Comparison of ENCODE assay signal across 14 cellular contexts in the genomic region with DNA sequence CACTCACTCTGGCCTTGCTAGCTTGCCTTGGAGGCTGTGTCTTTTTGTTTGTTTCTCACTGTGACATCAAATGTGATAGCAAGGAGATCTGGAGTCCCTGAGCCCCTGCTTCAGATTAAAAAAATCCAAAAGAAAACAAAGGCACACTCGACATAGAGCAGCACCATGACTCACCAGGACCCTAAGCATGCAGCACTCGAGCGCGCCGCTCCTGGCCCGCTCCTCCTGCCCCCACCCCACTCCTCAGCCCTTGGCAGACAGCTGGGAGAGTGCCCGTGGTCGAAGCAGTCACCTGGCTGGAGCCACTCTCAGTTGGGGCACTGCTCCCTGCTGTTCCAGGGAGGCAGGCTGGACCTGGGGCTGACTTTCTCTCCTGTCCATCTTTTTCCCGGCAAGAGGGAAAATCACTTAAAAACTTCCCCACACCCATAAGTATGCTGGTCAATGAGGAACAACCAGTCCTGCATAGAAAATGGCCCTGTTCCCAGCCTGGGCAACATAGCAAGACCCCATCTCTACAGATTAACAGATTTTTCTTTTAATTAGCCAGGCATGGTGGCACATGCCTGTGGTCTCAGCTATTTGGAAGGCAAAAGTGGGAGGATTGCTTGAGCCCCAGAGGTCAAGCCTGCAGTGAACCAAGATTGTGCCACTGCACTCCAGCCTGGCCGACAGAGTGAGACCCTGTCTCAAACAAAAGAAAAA.
A peak's percentile ranks its signal among the peaks of the same experiment; 100 is the strongest.
DNase-seq lines count a peak whose midpoint lies in the region; ATAC-seq, FAIRE-seq and TF ChIP-seq lines count a peak whose summit lies in the region.
"Had no signal": no experiment of that assay in that cellular context is flagged by ENCODE, and none has a peak within 500 bp of the region (broad histone marks: within the 10 kb centered on the region; RNA-seq: fewer than 3 reads in every experiment).

No MANE protein-coding gene starts in this region.

- H3K27me3 ChIP-seq in K562 (ENCODE audit: control insufficient read depth in 2 of 2, insufficient read depth in 2 of 2, low read length in 2 of 2) = peaks cover 76 to 86% of the 10 kb centered on the region in 2 experiments

- no peaks in the 10 kb centered on the region for H3K79me2 ChIP-seq in K562 (ENCODE audit: control insufficient read depth, insufficient read depth, low read length)

- no peaks in the 10 kb centered on the region for H3K9me1 ChIP-seq in K562 (ENCODE audit: control insufficient read depth, insufficient read depth, low read length)

- intact Hi-C loops in K562 (cut with micrococcal nuclease) = no loop called here

- H3K9me3 ChIP-seq in HEK293 (ENCODE audit: control insufficient read depth, insufficient read depth, low read depth, low read length) = no peaks in the 10 kb centered on the region
- no peaks in the 10 kb centered on the region for H3K9me3 ChIP-seq in K562 (replicated peaks; ENCODE audit: control insufficient read depth, insufficient read depth, low read depth, low read length)

- WGBS in K562 (ENCODE audit: insufficient coverage, low coverage, missing lambda C conversion rate) = 1% methylated on average over 10 of the region's 10 CpGs

- no peak overlapping the region for H3K9ac ChIP-seq in K562 (ENCODE audit: insufficient read depth in 1 of 2, low read depth in 2 of 2, low read length in 2 of 2)

- H3K4me3 Mint-ChIP-seq in activated T-helper 17 cell treated with anti-CD3 and anti-CD28 coated beads, Interleukin-2, amount 50 U/mL, for 72 hours = no peak overlapping the region

- no peaks in the 10 kb centered on the region for H3K4me1 Mint-ChIP-seq in activated T-helper 17 cell treated with anti-CD3 and anti-CD28 coated beads, Interleukin-2, amount 50 U/mL, for 72 hours

- BruUV-seq in K562 (replicated peaks; lab: Mats Ljungman, UMichigan) = no TSS peak

- H3K4me3 ChIP-seq in HEK293 (ENCODE audit: low read depth, low read length) (no peak overlapping the region), K562 (no peak overlapping the region)
- H3K4me3 ChIP-seq: SK-N-MC had no signal

- TF ChIP-seq RAD21 in K562 (CRISPR knock-in tag; conservative IDR thresholded peaks at IDR 0.05 in 1 of 2, IDR thresholded peaks at IDR 0.05 in 1 of 2) = no peak

- no peaks in the 10 kb centered on the region for H4K20me1 ChIP-seq in K562 (replicated peaks; ENCODE audit: control insufficient read depth, insufficient read depth, low read length)

- in situ Hi-C loops in K562 (cut with MboI) = no loop called here

- peaks cover 7% of the 10 kb centered on the region for H3K27me3 Mint-ChIP-seq in activated T-helper 17 cell treated with anti-CD3 and anti-CD28 coated beads, Interleukin-2, amount 50 U/mL, for 72 hours

- H3K9me3 Mint-ChIP-seq in activated T-helper 17 cell treated with anti-CD3 and anti-CD28 coated beads, Interleukin-2, amount 50 U/mL, for 72 hours = no peaks in the 10 kb centered on the region

- H3K4me2 ChIP-seq in K562 (ENCODE audit: insufficient read depth, low read length) = no peak overlapping the region

- no peaks in the 10 kb centered on the region for H3K4me1 ChIP-seq in HEK293 (ENCODE audit: control insufficient read depth, insufficient read depth, low read length)
- H3K4me1 ChIP-seq in K562 (replicated peaks in 1 of 2; ENCODE audit: control insufficient read depth in 2 of 2, insufficient read depth in 2 of 2, low read length in 2 of 2) = peaks cover 0 to under 1% of the 10 kb centered on the region in 2 experiments; a peak in 1 of 5 replicates

- H3K36me3 Mint-ChIP-seq in activated T-helper 17 cell treated with anti-CD3 and anti-CD28 coated beads, Interleukin-2, amount 50 U/mL, for 72 hours (ENCODE audit: low read depth) = no peaks in the 10 kb centered on the region

- no peak overlapping the region for H3K27ac Mint-ChIP-seq in activated T-helper 17 cell treated with anti-CD3 and anti-CD28 coated beads, Interleukin-2, amount 50 U/mL, for 72 hours

- ATAC-seq in K562 = no peak
- ATAC-seq in GM19035 (IDR thresholded peaks at IDR 0.05; ENCODE audit: unreplicated experiment) = no peak
- no peak for ATAC-seq in activated T-helper 17 cell treated with anti-CD3 and anti-CD28 coated beads, Interleukin-2, amount 50 U/mL, for 72 hours (replicated peaks)

- TF ChIP-seq CTCF in HEK293 (tag by site-specific recombination; IDR thresholded peaks at IDR 0.05) (no peak), K562 (IDR thresholded peaks at IDR 0.05 in 2 of 3, conservative IDR thresholded peaks at IDR 0.05 in 1 of 3; ENCODE audit: insufficient read depth in 2 of 3, low read depth in 1 of 3, low read length in 3 of 3) (no peak)

- H3K36me3 ChIP-seq in HEK293 (ENCODE audit: control insufficient read depth in 2 of 2, insufficient read depth in 1 of 2, low read length in 2 of 2) (no peaks in the 10 kb centered on the region), K562 (ENCODE audit: control insufficient read depth, insufficient read depth, low read length) (no peaks in the 10 kb centered on the region)

- TF ChIP-seq EP300 in K562 (IDR thresholded peaks at IDR 0.05; ENCODE audit: low read length) = no peak

- H3K27ac ChIP-seq in HEK293 (ENCODE audit: extremely low read depth, low read depth, low read length) (no peak overlapping the region), K562 (ENCODE audit: extremely low read depth, low read depth, low read length) (no peak overlapping the region)
- H3K27ac ChIP-seq: SK-N-MC had no signal

- DNase-seq in K562 (ENCODE audit: extremely low read depth in 1 of 4, low spot score in 3 of 4) (no peak), medulla oblongata (ENCODE audit: extremely low spot score) (peak; percentile 23), urothelium cell line (ENCODE audit: low spot score) (peak; percentile 8), epidermal melanocyte (ENCODE audit: insufficient read length, low spot score) (no peak)
- DNase-seq: ACHN, AML-193, MM.1S, NCI-H1092 treated with DMSO at 0.1 percent for 48 hours, NCI-H187 treated with DMSO at 0.1 percent for 48 hours, NCI-H510A had no signal

- no peak for TF ChIP-seq POLR2A in K562 (conservative IDR thresholded peaks at IDR 0.05)

- FAIRE-seq in K562 (lab: Jason Lieb, UNC) (peak; percentile 29), urothelium cell line (lab: Jason Lieb, UNC) (no peak)

- CTCF ChIA-PET in HEK293 (lab: Yijun Ruan, JAX) (no interaction called here), K562 (lab: Yijun Ruan, JAX; ENCODE audit: low intra/inter-chr PET ratio) (no interaction called here)

- no peak overlapping the region for H2AFZ ChIP-seq in K562 (ENCODE audit: low read depth, low read length)

- POLR2A ChIA-PET in HEK293 (lab: Yijun Ruan, JAX) = no interaction called here
- POLR2A ChIA-PET in K562 (lab: Yijun Ruan, JAX) = interaction anchor here (0.9 kb wide), 1 partner anchor 13 kb away, joined by 3 read pairs; no protein-coding TSS in a partner anchor

TF ChIP-seq in HEK293, 187 proteins besides CTCF, POLR2A, EP300 and RAD21:
- no peak for TF ChIP-seq KLF10 (tag by site-specific recombination; IDR thresholded peaks at IDR 0.05)
- TF ChIP-seq KLF7 (tag by site-specific recombination; IDR thresholded peaks at IDR 0.05; ENCODE audit: borderline replicate concordance) = no peak
- peak; percentile 56; the same call in 1 of the 2 replicates for TF ChIP-seq ZNF121 (tag by site-specific recombination; IDR thresholded peaks at IDR 0.05)
- peak; percentile 57; the same call in 1 of the 2 replicates for TF ChIP-seq ZBTB48 (tag by site-specific recombination; IDR thresholded peaks at IDR 0.05)
- TF ChIP-seq ZNF433 (tag by site-specific recombination; IDR thresholded peaks at IDR 0.05; ENCODE audit: low read depth) = no peak

TF ChIP-seq in K562, 482 proteins besides CTCF, POLR2A, EP300 and RAD21:
- TF ChIP-seq SMARCA4 (IDR thresholded peaks at IDR 0.05) (no peak), DIDO1 (tag; IDR thresholded peaks at IDR 0.05; ENCODE audit: low read depth) (no peak), PHF8 (IDR thresholded peaks at IDR 0.05; ENCODE audit: borderline replicate concordance, low read length) (no peak), ZNF121 (CRISPR knock-in tag; conservative IDR thresholded peaks at IDR 0.05) (peak; percentile 64)

Comparison
In these comparisons a context has a peak if more than half of its experiments do, and no peak if none do; other contexts are left out.
1. DNase-seq: peak in medulla oblongata (single experiment) and urothelium cell line (single experiment); none in K562 (0 of 4) and epidermal melanocyte (single experiment).